Comparison of ENCODE assay signal across 14 cellular contexts in genomic region chr1:26291433-26291832, GRCh38. TPM values are rescaled to one million over a fixed set of nuclear protein-coding genes. Genes with fewer than 3 reads are reported as not detected.
A peak's percentile ranks its signal among the peaks of the same experiment; 100 is the strongest.
DNase-seq lines count a peak whose midpoint lies in the region; ATAC-seq and TF ChIP-seq lines count a peak whose summit lies in the region.
"Had no signal": no experiment of that assay in that cellular context is flagged by ENCODE, and none has a peak within 500 bp of the region (broad histone marks: within the 10 kb centered on the region; RNA-seq: fewer than 3 reads in every experiment).

No MANE protein-coding gene starts in this region.

- DNase-seq in CD14-positive monocyte (ENCODE audit: low spot score) (peak; percentile 3), H7 (peak; percentile 44), NCI-H345 (lab: John Stamatoyannopoulos, UW) (no peak), ureter (ENCODE audit: low spot score) (no peak)
- no peak for DNase-seq in activated naive CD8-positive, alpha-beta T cell treated with anti-CD3 and anti-CD28 coated beads, Interleukin-2, amount 10 ng/mL, durations not matched to agents 7 days and 5 days
- peak in 1 of 10 donors; percentile 4 for DNase-seq in naive thymus-derived CD8-positive, alpha-beta T cell
- no peak for DNase-seq in activated effector memory CD4-positive, alpha-beta T cell treated with Interleukin-2 at 50 U/mL for 16 hours
- DNase-seq: activated CD4-positive, alpha-beta T cell treated with anti-CD3 and anti-CD28 coated beads for 1 hour; C1 segment of cervical spinal cord; colonic mucosa; HCEC 1CT; stimulated activated CD4-positive, alpha-beta T cell treated with anti-CD3 and anti-CD28 coated beads, Interleukin-2, amount 100 ng/mL, for 24 hours had no signal

- no peak for TF ChIP-seq POLR2A in GM18505 (IDR thresholded peaks at IDR 0.05; ENCODE audit: borderline replicate concordance, extremely low read depth, insufficient read depth, insufficient read length)

- H3K4me3 ChIP-seq in H7 (ENCODE audit: insufficient read depth, low read depth, low read length): no peak overlapping the region
- H3K4me3 ChIP-seq: colonic mucosa had no signal

- TF ChIP-seq CTCF in CD14-positive monocyte (IDR thresholded peaks at IDR 0.05): no peak

- H3K27me3 ChIP-seq in H7 (ENCODE audit: control insufficient read depth, insufficient read depth, low read length): no peaks in the 10 kb centered on the region
- H3K27me3 ChIP-seq: colonic mucosa had no signal

- no peaks in the 10 kb centered on the region for H3K9me3 Mint-ChIP-seq in CD14-positive monocyte
- H3K9me3 Mint-ChIP-seq in activated naive CD8-positive, alpha-beta T cell treated with anti-CD3 and anti-CD28 coated beads, Interleukin-2, amount 10 ng/mL, durations not matched to agents 7 days and 5 days: no peaks in the 10 kb centered on the region
- no peaks in the 10 kb centered on the region for H3K9me3 Mint-ChIP-seq in naive thymus-derived CD8-positive, alpha-beta T cell

- POLR2A ChIA-PET in activated naive CD8-positive, alpha-beta T cell treated with anti-CD3 and anti-CD28 coated beads, Interleukin-2, amount 10 ng/mL, durations not matched to agents 7 days and 5 days (lab: Charles Lee): interaction anchor here (4.3 to 20.6 kb wide), 3 partner anchors 9 to 25 kb away, joined by 22 to 1079 read pairs (median 38); partner anchors contain the start of genes CD52, SH3BGRL3 and UBXN11
- POLR2A ChIA-PET in naive thymus-derived CD8-positive, alpha-beta T cell (lab: Charles Lee): interaction anchor here (6.4 to 30.4 kb wide), 3 partner anchors 8 to 27 kb away, joined by 72 to 2161 read pairs (median 197); partner anchors contain the start of genes CD52, SH3BGRL3 and UBXN11

- H3K27ac Mint-ChIP-seq in CD14-positive monocyte: peak overlapping the region; percentile 96 to 100 (median 100)
- peak overlapping the region; percentile 99 for H3K27ac Mint-ChIP-seq in activated naive CD8-positive, alpha-beta T cell treated with anti-CD3 and anti-CD28 coated beads, Interleukin-2, amount 10 ng/mL, durations not matched to agents 7 days and 5 days
- peak overlapping the region; percentile 93 to 100 (median 96) for H3K27ac Mint-ChIP-seq in naive thymus-derived CD8-positive, alpha-beta T cell

- H3K36me3 Mint-ChIP-seq in CD14-positive monocyte: peaks cover 45 to 68% of the 10 kb centered on the region in 2 donors
- H3K36me3 Mint-ChIP-seq in activated naive CD8-positive, alpha-beta T cell treated with anti-CD3 and anti-CD28 coated beads, Interleukin-2, amount 10 ng/mL, durations not matched to agents 7 days and 5 days: peaks cover 13% of the 10 kb centered on the region
- H3K36me3 Mint-ChIP-seq in naive thymus-derived CD8-positive, alpha-beta T cell: peaks cover 0 to 2% (median 2%) of the 10 kb centered on the region in 3 donors

- no peaks in the 10 kb centered on the region; the same call in 1 of the 2 replicates for H3K36me3 ChIP-seq in H7 (replicated peaks; ENCODE audit: control insufficient read depth, insufficient read depth, low read length)
- H3K36me3 ChIP-seq: colonic mucosa had no signal

- peaks cover 73% of the 10 kb centered on the region for H3K4me1 Mint-ChIP-seq in CD14-positive monocyte
- peaks cover 54% of the 10 kb centered on the region for H3K4me1 Mint-ChIP-seq in activated naive CD8-positive, alpha-beta T cell treated with anti-CD3 and anti-CD28 coated beads, Interleukin-2, amount 10 ng/mL, durations not matched to agents 7 days and 5 days
- peaks cover 46 to 86% (median 82%) of the 10 kb centered on the region in 4 donors for H3K4me1 Mint-ChIP-seq in naive thymus-derived CD8-positive, alpha-beta T cell

- no peak for ATAC-seq in activated naive CD8-positive, alpha-beta T cell treated with anti-CD3 and anti-CD28 coated beads, Interleukin-2, amount 10 ng/mL, durations not matched to agents 7 days and 5 days (ENCODE audit: low read depth)
- no peak for ATAC-seq in naive thymus-derived CD8-positive, alpha-beta T cell
- ATAC-seq in GM18505 (IDR thresholded peaks at IDR 0.05; ENCODE audit: unreplicated experiment): no peak

- no peak overlapping the region for H3K4me3 Mint-ChIP-seq in CD14-positive monocyte
- H3K4me3 Mint-ChIP-seq in activated naive CD8-positive, alpha-beta T cell treated with anti-CD3 and anti-CD28 coated beads, Interleukin-2, amount 10 ng/mL, durations not matched to agents 7 days and 5 days: no peak overlapping the region
- H3K4me3 Mint-ChIP-seq in naive thymus-derived CD8-positive, alpha-beta T cell: peak overlapping the region in 9 of 10 donors; percentile 37 to 85 (median 56)

- intact Hi-C loops in CD14-positive monocyte (cut with micrococcal nuclease): no loop called here

- H3K27me3 Mint-ChIP-seq in CD14-positive monocyte (ENCODE audit: low read depth in 3 of 3): peaks cover 0 to 8% (median 6%) of the 10 kb centered on the region in 3 donors
- H3K27me3 Mint-ChIP-seq in activated naive CD8-positive, alpha-beta T cell treated with anti-CD3 and anti-CD28 coated beads, Interleukin-2, amount 10 ng/mL, durations not matched to agents 7 days and 5 days: no peaks in the 10 kb centered on the region
- no peaks in the 10 kb centered on the region for H3K27me3 Mint-ChIP-seq in naive thymus-derived CD8-positive, alpha-beta T cell

RNA-seq across cellular contexts. Expression of gene SH3BGRL3, which starts 11.5 kb away (rescaled TPM):
- 1,000 to 10,000 TPM; 1,706 to 1,744 TPM for polyA plus RNA-seq in CD14-positive monocyte
- 40.8 and 56.7 TPM in 2 replicates for total RNA-seq in H7 (2014; rRNA removed; shearing (Covaris generic))
- 100 to 1,000 TPM; 531 to 542 TPM for total RNA-seq in activated naive CD8-positive, alpha-beta T cell treated with anti-CD3 and anti-CD28 coated beads, Interleukin-2, amount 10 ng/mL, durations not matched to agents 7 days and 5 days
- total RNA-seq in naive thymus-derived CD8-positive, alpha-beta T cell: 100 to 1,000 TPM; 250 to 255 TPM
- polyA plus RNA-seq in naive thymus-derived CD8-positive, alpha-beta T cell: 100 to 1,000 TPM; 805 to 925 (median 916) TPM
- total RNA-seq in ureter: 145 TPM

RNA-seq across cellular contexts. Expression of gene UBXN11, which starts 15.0 kb away (rescaled TPM):
- 10 to 100 TPM; 48.0 to 52.1 TPM for polyA plus RNA-seq in CD14-positive monocyte
- 13.4 and 14.6 TPM in 2 replicates for total RNA-seq in H7 (2014; rRNA removed; shearing (Covaris generic))
- 10 to 100 TPM; 60.5 to 64.1 TPM for total RNA-seq in activated naive CD8-positive, alpha-beta T cell treated with anti-CD3 and anti-CD28 coated beads, Interleukin-2, amount 10 ng/mL, durations not matched to agents 7 days and 5 days
- 100 to 1,000 TPM; 121 to 129 TPM for total RNA-seq in naive thymus-derived CD8-positive, alpha-beta T cell
- 10 to 100 TPM in 2 of 3 donors, 1 to 10 TPM in 1; 9.1 to 14.7 (median 12.4) TPM for polyA plus RNA-seq in naive thymus-derived CD8-positive, alpha-beta T cell
- total RNA-seq in ureter: 30.3 TPM

RNA-seq across cellular contexts. Expression of gene CD52, which starts 26.3 kb away (rescaled TPM):
- polyA plus RNA-seq in CD14-positive monocyte: 1,000 to 10,000 TPM; 2,617 to 4,047 TPM
- total RNA-seq in H7 (2014; rRNA removed; shearing (Covaris generic)): 5.1 and 8.3 TPM in 2 replicates
- 1,000 to 10,000 TPM; 1,078 to 1,088 TPM for total RNA-seq in activated naive CD8-positive, alpha-beta T cell treated with anti-CD3 and anti-CD28 coated beads, Interleukin-2, amount 10 ng/mL, durations not matched to agents 7 days and 5 days
- total RNA-seq in naive thymus-derived CD8-positive, alpha-beta T cell: 100 to 1,000 TPM; 772 to 847 TPM
- 1,000 to 10,000 TPM; 6,330 to 6,863 (median 6,804) TPM for polyA plus RNA-seq in naive thymus-derived CD8-positive, alpha-beta T cell
- 9.8 TPM for total RNA-seq in ureter
- total RNA-seq: pulmonary artery endothelial cell had no signal

RNA-seq across cellular contexts. Expression of gene CEP85, which starts 57.4 kb away (rescaled TPM):
- polyA plus RNA-seq in CD14-positive monocyte: 10 to 100 TPM in 1 of 2 donors, 1 to 10 TPM in 1; 8.2 to 10.9 TPM
- total RNA-seq in H7 (2014; rRNA removed; shearing (Covaris generic)): 60.1 and 69.7 TPM in 2 replicates
- total RNA-seq in activated naive CD8-positive, alpha-beta T cell treated with anti-CD3 and anti-CD28 coated beads, Interleukin-2, amount 10 ng/mL, durations not matched to agents 7 days and 5 days: 10 to 100 TPM; 36.0 to 37.2 TPM
- total RNA-seq in naive thymus-derived CD8-positive, alpha-beta T cell: 10 to 100 TPM; 18.8 to 21.9 TPM
- polyA plus RNA-seq in naive thymus-derived CD8-positive, alpha-beta T cell: 1 to 10 TPM; 3.9 to 9.8 (median 5.1) TPM
- 13.1 TPM for total RNA-seq in ureter

Comparison
In these comparisons a context has a peak if more than half of its experiments do, and no peak if none do; other contexts are left out.
1. DNase-seq: peak in CD14-positive monocyte (single experiment) and H7 (single experiment); none in activated naive CD8-positive, alpha-beta T cell treated with anti-CD3 and anti-CD28 coated beads, Interleukin-2, amount 10 ng/mL, durations not matched to agents 7 days and 5 days (single experiment), NCI-H345 (single experiment), activated effector memory CD4-positive, alpha-beta T cell treated with Interleukin-2 at 50 U/mL for 16 hours (single experiment) and ureter (single experiment).
2. H3K4me3 Mint-ChIP-seq: peak in naive thymus-derived CD8-positive, alpha-beta T cell (9 of 10); none in CD14-positive monocyte (0 of 2) and activated naive CD8-positive, alpha-beta T cell treated with anti-CD3 and anti-CD28 coated beads, Interleukin-2, amount 10 ng/mL, durations not matched to agents 7 days and 5 days (single experiment).
3. RNA of gene CD52, which starts 26.3 kb away (total RNA-seq): 1,078 to 1,088 TPM in activated naive CD8-positive, alpha-beta T cell treated with anti-CD3 and anti-CD28 coated beads, Interleukin-2, amount 10 ng/mL, durations not matched to agents 7 days and 5 days and 772 to 847 TPM in naive thymus-derived CD8-positive, alpha-beta T cell; 9.8 TPM in ureter (single experiment) and 5.1 to 8.3 TPM in H7; every median in the first group is over 10 times any median in the second.
4. Peak in every context shown above with its lines, with median percentiles within 50 percentile points of each other: H3K27ac Mint-ChIP-seq.